In genomic region chr3:8623741-8624140, GRCh38 we compare ENCODE assay signal across 17 cellular contexts. TPM values are rescaled to one million over a fixed set of nuclear protein-coding genes. Genes with fewer than 3 reads are reported as not detected.
DNase-seq lines count a peak whose midpoint lies in the region; ATAC-seq and TF ChIP-seq lines count a peak whose summit lies in the region.
"Had no signal": no experiment of that assay in that cellular context is flagged by ENCODE, and none has a peak within 500 bp of the region (broad histone marks: within the 10 kb centered on the region; RNA-seq: fewer than 3 reads in every experiment).

No MANE protein-coding gene starts in this region.

- H4K20me1 ChIP-seq in BLaER1 (no peaks in the 10 kb centered on the region), GM23338 (replicated peaks; ENCODE audit: insufficient read depth) (no peaks in the 10 kb centered on the region)

- no peaks in the 10 kb centered on the region; the same call in 2 of the 3 replicates for H3K36me3 Mint-ChIP-seq in GM23338 (ENCODE audit: low read depth)
- peaks cover 19% of the 10 kb centered on the region for H3K36me3 Mint-ChIP-seq in neural crest cell (ENCODE audit: low read depth)

- H3F3A ChIP-seq in GM23338 (replicated peaks; ENCODE audit: low read depth) = no peaks in the 10 kb centered on the region

- no peaks in the 10 kb centered on the region for H3K36me3 ChIP-seq in BLaER1
- H3K36me3 ChIP-seq in GM23338 (ENCODE audit: insufficient read depth) = no peaks in the 10 kb centered on the region
- no peaks in the 10 kb centered on the region for H3K36me3 ChIP-seq in RWPE2 (ENCODE audit: low read depth)

- H3K27ac ChIP-seq in BLaER1 (peak overlapping the region; percentile 76), GM23338 (ENCODE audit: low read depth) (no peak overlapping the region), RWPE2 (ENCODE audit: poor library complexity, severe bottlenecking) (no peak overlapping the region)
- H3K27ac ChIP-seq: C4-2B had no signal

- H3K4me2 ChIP-seq in BLaER1 (peak overlapping the region; percentile 87), GM23338 (no peak overlapping the region)

- H3K4me1 Mint-ChIP-seq in GM23338 (peaks cover 12% of the 10 kb centered on the region; the same call in 2 of the 3 replicates), neural crest cell (peaks cover 25% of the 10 kb centered on the region)

- H3K27me3 Mint-ChIP-seq in GM23338 (ENCODE audit: insufficient read depth, low read depth, poor library complexity) = peaks cover 9% of the 10 kb centered on the region
- H3K27me3 Mint-ChIP-seq in neural crest cell (ENCODE audit: low read depth) = no peaks in the 10 kb centered on the region

- H3K4me3 ChIP-seq in BLaER1 (no peak overlapping the region), GM23338 (no peak overlapping the region), RWPE2 (ENCODE audit: severe bottlenecking) (no peak overlapping the region)

- H3K9me3 Mint-ChIP-seq in GM23338 (no peaks in the 10 kb centered on the region; the same call in 2 of the 3 replicates), neural crest cell (peaks cover 2% of the 10 kb centered on the region)

- TF ChIP-seq CTCF in GM23338 (conservative IDR thresholded peaks at IDR 0.05; ENCODE audit: low read depth in 2 of 2) (no peak), RWPE2 (IDR thresholded peaks at IDR 0.05; ENCODE audit: poor library complexity, severe bottlenecking) (no peak), neural crest cell (conservative IDR thresholded peaks at IDR 0.05) (no peak), omental fat pad (IDR thresholded peaks at IDR 0.05) (no peak)

- H3K4me1 ChIP-seq in BLaER1 (peaks cover 53% of the 10 kb centered on the region), GM23338 (ENCODE audit: insufficient read depth) (no peaks in the 10 kb centered on the region), RWPE2 (ENCODE audit: insufficient read depth, poor library complexity, severe bottlenecking) (no peaks in the 10 kb centered on the region)

- ATAC-seq in GM23338 (no peak), RWPE2 (ENCODE audit: low read depth) (no peak), GM21786 (IDR thresholded peaks at IDR 0.05; ENCODE audit: unreplicated experiment) (no peak), HG03139 (IDR thresholded peaks at IDR 0.05; ENCODE audit: unreplicated experiment) (no peak), omental fat pad (ENCODE audit: low FRiP score) (no peak)

- no peak for DNase-seq in GM23338 (ENCODE audit: low spot score)
- DNase-seq in RWPE2 (ENCODE audit: low spot score) = peak; percentile 31
- DNase-seq in neural crest cell (ENCODE audit: low read depth, low spot score) = no peak
- DNase-seq in DMS114 treated with DMSO at 0.1 percent for 48 hours (lab: John Stamatoyannopoulos, UW; ENCODE audit: unreplicated experiment) = no peak
- DNase-seq in omental fat pad (ENCODE audit: low spot score) = no peak
- DNase-seq: DMS 273 treated with DMSO at 0.1 percent for 48 hours, GDM1, GOT3, KG1, NCI-H1417 treated with DMSO at 0.1 percent for 48 hours, NCI-H187 treated with DMSO at 0.1 percent for 48 hours, NCI-H2227 treated with DMSO at 0.1 percent for 48 hours, NCI-H82 had no signal

- H3K27ac Mint-ChIP-seq in GM23338 (no peak overlapping the region), neural crest cell (ENCODE audit: unreplicated experiment) (peak overlapping the region; percentile 84)

- H3K27me3 ChIP-seq in BLaER1 (no peaks in the 10 kb centered on the region), GM23338 (ENCODE audit: insufficient read depth) (no peaks in the 10 kb centered on the region), RWPE2 (ENCODE audit: insufficient read depth, poor library complexity, severe bottlenecking) (no peaks in the 10 kb centered on the region)

- no peak overlapping the region for H3K9ac ChIP-seq in BLaER1

- no peaks in the 10 kb centered on the region for H3K9me2 ChIP-seq in GM23338 (ENCODE audit: insufficient read depth)

- peak overlapping the region; percentile 84 for H2AFZ ChIP-seq in GM23338

- no peaks in the 10 kb centered on the region for H3K79me2 ChIP-seq in GM23338 (replicated peaks; ENCODE audit: insufficient read depth)

- H3K9me3 ChIP-seq in BLaER1 (peaks cover 15% of the 10 kb centered on the region; the same call in 1 of the 2 replicates), RWPE2 (ENCODE audit: severe bottlenecking) (no peaks in the 10 kb centered on the region)

- H3K4me3 Mint-ChIP-seq in GM23338 (no peak overlapping the region), neural crest cell (no peak overlapping the region)

TF ChIP-seq in GM23338, 12 proteins besides CTCF, POLR2A, EP300 and RAD21 (continues in another document):
- TF ChIP-seq ZNF114 (CRISPR knock-in tag; IDR thresholded peaks at IDR 0.05) (no peak), EZH2phosphoT487 (IDR thresholded peaks at IDR 0.05; ENCODE audit: unreplicated experiment) (no peak), CREB1 (CRISPR knock-in tag; IDR thresholded peaks at IDR 0.05; ENCODE audit: low read depth) (no peak), EZH2 (IDR thresholded peaks at IDR 0.05; ENCODE audit: low read depth, unreplicated experiment) (no peak), ZNF462 (CRISPR knock-in tag; IDR thresholded peaks at IDR 0.05) (no peak), NANOG (IDR thresholded peaks at IDR 0.05; ENCODE audit: borderline replicate concordance) (no peak), ETS1 (IDR thresholded peaks at IDR 0.05) (no peak)

RNA-seq across cellular contexts. Expression of gene SSUH2, which starts 20.9 kb away (rescaled TPM):
- 0.82 and 2.3 TPM in 2 replicates for total RNA-seq in GM23338 (2014; rRNA removed; shearing (Covaris generic))
- 0.47 and 0.73 TPM in 2 replicates for polyA plus RNA-seq in GM23338 (2016; fragmentation: Nextera tagmentation; extraction: Ambion mirVana)
- 14.1 and 18.0 TPM in 2 replicates for total RNA-seq in neural crest cell
- 1 to 10 TPM in 1 of 4 donors, under 1 TPM in 1, not detected in 2; 0.50 to 1.9 TPM for total RNA-seq in omental fat pad
